1 cellular context compared by ENCODE assay signal in genomic region chr14:69999246-69999645, GRCh38.
TF ChIP-seq lines count a peak whose summit lies in the region.

No MANE protein-coding gene starts in this region.

TF ChIP-seq in HEK293, 187 proteins besides CTCF, POLR2A, EP300 and RAD21 (continued from another document and continues in another):
- TF ChIP-seq, protein P1, sequence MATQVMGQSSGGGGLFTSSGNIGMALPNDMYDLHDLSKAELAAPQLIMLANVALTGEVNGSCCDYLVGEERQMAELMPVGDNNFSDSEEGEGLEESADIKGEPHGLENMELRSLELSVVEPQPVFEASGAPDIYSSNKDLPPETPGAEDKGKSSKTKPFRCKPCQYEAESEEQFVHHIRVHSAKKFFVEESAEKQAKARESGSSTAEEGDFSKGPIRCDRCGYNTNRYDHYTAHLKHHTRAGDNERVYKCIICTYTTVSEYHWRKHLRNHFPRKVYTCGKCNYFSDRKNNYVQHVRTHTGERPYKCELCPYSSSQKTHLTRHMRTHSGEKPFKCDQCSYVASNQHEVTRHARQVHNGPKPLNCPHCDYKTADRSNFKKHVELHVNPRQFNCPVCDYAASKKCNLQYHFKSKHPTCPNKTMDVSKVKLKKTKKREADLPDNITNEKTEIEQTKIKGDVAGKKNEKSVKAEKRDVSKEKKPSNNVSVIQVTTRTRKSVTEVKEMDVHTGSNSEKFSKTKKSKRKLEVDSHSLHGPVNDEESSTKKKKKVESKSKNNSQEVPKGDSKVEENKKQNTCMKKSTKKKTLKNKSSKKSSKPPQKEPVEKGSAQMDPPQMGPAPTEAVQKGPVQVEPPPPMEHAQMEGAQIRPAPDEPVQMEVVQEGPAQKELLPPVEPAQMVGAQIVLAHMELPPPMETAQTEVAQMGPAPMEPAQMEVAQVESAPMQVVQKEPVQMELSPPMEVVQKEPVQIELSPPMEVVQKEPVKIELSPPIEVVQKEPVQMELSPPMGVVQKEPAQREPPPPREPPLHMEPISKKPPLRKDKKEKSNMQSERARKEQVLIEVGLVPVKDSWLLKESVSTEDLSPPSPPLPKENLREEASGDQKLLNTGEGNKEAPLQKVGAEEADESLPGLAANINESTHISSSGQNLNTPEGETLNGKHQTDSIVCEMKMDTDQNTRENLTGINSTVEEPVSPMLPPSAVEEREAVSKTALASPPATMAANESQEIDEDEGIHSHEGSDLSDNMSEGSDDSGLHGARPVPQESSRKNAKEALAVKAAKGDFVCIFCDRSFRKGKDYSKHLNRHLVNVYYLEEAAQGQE (tag by site-specific recombination; IDR thresholded peaks at IDR 0.05), result no peak; the same call in 1 of the 2 replicates
- TF ChIP-seq, protein P2, sequence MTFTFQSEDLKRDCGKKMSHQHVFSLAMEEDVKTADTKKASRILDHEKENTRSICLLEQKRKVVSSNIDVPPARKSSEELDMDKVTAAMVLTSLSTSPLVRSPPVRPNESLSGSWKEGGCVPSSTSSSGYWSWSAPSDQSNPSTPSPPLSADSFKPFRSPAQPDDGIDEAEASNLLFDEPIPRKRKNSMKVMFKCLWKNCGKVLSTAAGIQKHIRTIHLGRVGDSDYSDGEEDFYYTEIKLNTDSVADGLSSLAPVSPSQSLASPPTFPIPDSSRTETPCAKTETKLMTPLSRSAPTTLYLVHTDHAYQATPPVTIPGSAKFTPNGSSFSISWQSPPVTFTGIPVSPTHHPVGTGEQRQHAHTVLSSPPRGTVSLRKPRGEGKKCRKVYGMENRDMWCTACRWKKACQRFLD (tag by site-specific recombination; IDR thresholded peaks at IDR 0.05), result no peak
- TF ChIP-seq PRDM1 (tag by site-specific recombination; IDR thresholded peaks at IDR 0.05) (no peak), INSM2 (tag by site-specific recombination; IDR thresholded peaks at IDR 0.05) (peak; percentile 92), ZSCAN30 (tag by site-specific recombination; IDR thresholded peaks at IDR 0.05) (peak; percentile 90), PRDM4 (tag by site-specific recombination; IDR thresholded peaks at IDR 0.05) (peak; percentile 100), ZNF202 (tag by site-specific recombination; IDR thresholded peaks at IDR 0.05; ENCODE audit: borderline replicate concordance) (no peak), GFI1B (tag by site-specific recombination; IDR thresholded peaks at IDR 0.05) (peak; percentile 72; the same call in 1 of the 2 replicates), HOXA7 (CRISPR knock-in tag; IDR thresholded peaks at IDR 0.05; ENCODE audit: borderline replicate concordance) (no peak), ZNF626 (tag by site-specific recombination; IDR thresholded peaks at IDR 0.05) (no peak), ZBTB7A (tag by site-specific recombination; IDR thresholded peaks at IDR 0.05; ENCODE audit: low read depth) (no peak), ZEB2 (tag by site-specific recombination; IDR thresholded peaks at IDR 0.05) (peak; percentile 96), ZNF830 (tag by site-specific recombination; IDR thresholded peaks at IDR 0.05; ENCODE audit: low read depth) (no peak), ZNF621 (tag by site-specific recombination; IDR thresholded peaks at IDR 0.05) (no peak), MEIS1 (CRISPR knock-in tag; IDR thresholded peaks at IDR 0.05; ENCODE audit: borderline replicate concordance) (no peak), ZNF670 (tag by site-specific recombination; IDR thresholded peaks at IDR 0.05; ENCODE audit: low read depth) (no peak), ZNF624 (tag by site-specific recombination; IDR thresholded peaks at IDR 0.05) (no peak), ZNF404 (tag by site-specific recombination; IDR thresholded peaks at IDR 0.05) (no peak), ZNF596 (tag by site-specific recombination; IDR thresholded peaks at IDR 0.05) (no peak), ZNF518A (tag by site-specific recombination; conservative IDR thresholded peaks at IDR 0.05; ENCODE audit: low read depth) (peak; percentile 47), SETDB1 (IDR thresholded peaks at IDR 0.05; ENCODE audit: insufficient read length, low read length) (peak; percentile 25), ZBTB49 (tag by site-specific recombination; IDR thresholded peaks at IDR 0.05; ENCODE audit: low read depth) (no peak), ZNF473 (tag by site-specific recombination; IDR thresholded peaks at IDR 0.05) (no peak), ZNF114 (tag by site-specific recombination; IDR thresholded peaks at IDR 0.05) (no peak), GLIS2 (tag by site-specific recombination; IDR thresholded peaks at IDR 0.05) (peak; percentile 90), ZNF416 (tag by site-specific recombination; IDR thresholded peaks at IDR 0.05) (no peak), ZFP69B (tag by site-specific recombination; IDR thresholded peaks at IDR 0.05) (peak; percentile 73; the same call in 1 of the 2 replicates), ZNF423 (tag by site-specific recombination; IDR thresholded peaks at IDR 0.05) (peak; percentile 53; the same call in 1 of the 2 replicates), ZNF24 (tag by site-specific recombination; IDR thresholded peaks at IDR 0.05) (peak; percentile 93), ZNF157 (tag by site-specific recombination; IDR thresholded peaks at IDR 0.05) (no peak), ZNF280C (tag by site-specific recombination; IDR thresholded peaks at IDR 0.05) (no peak), ZBTB11 (tag by site-specific recombination; conservative IDR thresholded peaks at IDR 0.05; ENCODE audit: low read depth) (no peak)
- TF ChIP-seq, protein P3, sequence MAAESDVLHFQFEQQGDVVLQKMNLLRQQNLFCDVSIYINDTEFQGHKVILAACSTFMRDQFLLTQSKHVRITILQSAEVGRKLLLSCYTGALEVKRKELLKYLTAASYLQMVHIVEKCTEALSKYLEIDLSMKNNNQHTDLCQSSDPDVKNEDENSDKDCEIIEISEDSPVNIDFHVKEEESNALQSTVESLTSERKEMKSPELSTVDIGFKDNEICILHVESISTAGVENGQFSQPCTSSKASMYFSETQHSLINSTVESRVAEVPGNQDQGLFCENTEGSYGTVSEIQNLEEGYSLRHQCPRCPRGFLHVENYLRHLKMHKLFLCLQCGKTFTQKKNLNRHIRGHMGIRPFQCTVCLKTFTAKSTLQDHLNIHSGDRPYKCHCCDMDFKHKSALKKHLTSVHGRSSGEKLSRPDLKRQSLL (tag by site-specific recombination; IDR thresholded peaks at IDR 0.05), result no peak
